10 cellular contexts compared by ENCODE assay signal in the genomic region with DNA sequence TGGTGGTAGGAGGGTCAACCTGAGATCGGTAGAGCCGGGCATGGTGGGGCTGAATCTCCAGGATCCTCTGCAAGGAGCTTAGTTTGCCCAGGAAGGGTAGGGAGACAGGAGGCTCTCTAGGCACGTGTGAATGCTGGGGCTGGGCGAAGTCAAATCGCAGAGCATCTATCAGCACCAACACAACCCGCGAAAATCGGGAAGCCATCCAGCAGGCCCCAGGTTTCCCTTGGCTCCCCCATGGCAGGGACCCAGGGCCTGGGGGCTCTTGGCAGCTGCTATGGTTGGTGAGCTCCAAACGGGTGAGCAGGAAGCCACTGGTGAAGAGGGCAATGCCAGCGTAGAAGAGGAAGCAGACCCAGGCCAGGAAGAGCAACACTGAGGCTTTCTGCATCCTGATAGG. TPM values are rescaled to one million over a fixed set of nuclear protein-coding genes. Genes with fewer than 3 reads are reported as not detected.
A peak's percentile ranks its signal among the peaks of the same experiment; 100 is the strongest.
DNase-seq lines count a peak whose midpoint lies in the region; ATAC-seq and TF ChIP-seq lines count a peak whose summit lies in the region.
"Had no signal": no experiment of that assay in that cellular context is flagged by ENCODE, and none has a peak within 500 bp of the region (broad histone marks: within the 10 kb centered on the region; RNA-seq: fewer than 3 reads in every experiment).

No MANE protein-coding gene starts in this region.

- H3K27ac Mint-ChIP-seq in activated naive CD4-positive, alpha-beta T cell treated with anti-CD3 and anti-CD28 coated beads for 36 hours: peak overlapping the region; percentile 91
- peak overlapping the region; percentile 97 for H3K27ac Mint-ChIP-seq in stimulated activated memory B cell treated with anti-CD40 and anti-IgM and Interleukin-4, amounts not matched to agents 10 μg/mL and 1 μg/mL and 100 μg/mL, for 72 hours

- H3K36me3 Mint-ChIP-seq in activated naive CD4-positive, alpha-beta T cell treated with anti-CD3 and anti-CD28 coated beads for 36 hours (ENCODE audit: low read depth): peaks cover 8% of the 10 kb centered on the region
- H3K36me3 Mint-ChIP-seq in stimulated activated memory B cell treated with anti-CD40 and anti-IgM and Interleukin-4, amounts not matched to agents 10 μg/mL and 1 μg/mL and 100 μg/mL, for 72 hours: peaks cover 53% of the 10 kb centered on the region

- H3K4me3 ChIP-seq in SK-N-MC (peak overlapping the region; percentile 91), epithelial cell of esophagus (ENCODE audit: low read length) (peak overlapping the region; percentile 94)

- intact Hi-C loops in activated naive CD4-positive, alpha-beta T cell treated with anti-CD3 and anti-CD28 coated beads for 36 hours (cut with micrococcal nuclease): no loop called here

- ATAC-seq in stimulated activated memory B cell treated with anti-CD40 and anti-IgM and Interleukin-4, amounts not matched to agents 10 μg/mL and 1 μg/mL and 100 μg/mL, for 72 hours: no peak
- no peak for ATAC-seq in HG02678 (IDR thresholded peaks at IDR 0.05; ENCODE audit: unreplicated experiment)
- ATAC-seq in HG03175 (IDR thresholded peaks at IDR 0.05; ENCODE audit: unreplicated experiment): no peak

- no peak overlapping the region for H3K27ac ChIP-seq in SK-N-MC

- CTCF ChIA-PET in activated naive CD4-positive, alpha-beta T cell treated with anti-CD3 and anti-CD28 coated beads for 36 hours (lab: Charles Lee): interaction anchor here (0.6 to 4.2 kb wide), 4 partner anchors 16 to 381 kb away, joined by 3 to 37 read pairs (median 30); a partner anchor contains a TSS

- no peaks in the 10 kb centered on the region for H3K9me3 ChIP-seq in SK-N-MC (ENCODE audit: low read depth, low read length)

- peak overlapping the region; percentile 83 for H3K4me3 Mint-ChIP-seq in activated naive CD4-positive, alpha-beta T cell treated with anti-CD3 and anti-CD28 coated beads for 36 hours
- H3K4me3 Mint-ChIP-seq in stimulated activated memory B cell treated with anti-CD40 and anti-IgM and Interleukin-4, amounts not matched to agents 10 μg/mL and 1 μg/mL and 100 μg/mL, for 72 hours: peak overlapping the region; percentile 89

- H3K9me3 Mint-ChIP-seq in activated naive CD4-positive, alpha-beta T cell treated with anti-CD3 and anti-CD28 coated beads for 36 hours: no peaks in the 10 kb centered on the region
- no peaks in the 10 kb centered on the region for H3K9me3 Mint-ChIP-seq in stimulated activated memory B cell treated with anti-CD40 and anti-IgM and Interleukin-4, amounts not matched to agents 10 μg/mL and 1 μg/mL and 100 μg/mL, for 72 hours

- peaks cover 29% of the 10 kb centered on the region for H3K4me1 Mint-ChIP-seq in activated naive CD4-positive, alpha-beta T cell treated with anti-CD3 and anti-CD28 coated beads for 36 hours (ENCODE audit: low read depth)
- H3K4me1 Mint-ChIP-seq in stimulated activated memory B cell treated with anti-CD40 and anti-IgM and Interleukin-4, amounts not matched to agents 10 μg/mL and 1 μg/mL and 100 μg/mL, for 72 hours: peaks cover 42% of the 10 kb centered on the region

- H3K36me3 ChIP-seq in SK-N-MC (ENCODE audit: insufficient read depth, low read length): peaks cover 25% of the 10 kb centered on the region; the same call in 1 of the 2 replicates

- H3K9ac ChIP-seq in SK-N-MC (ENCODE audit: insufficient read length): peak overlapping the region; percentile 94

- no peaks in the 10 kb centered on the region for H3K27me3 Mint-ChIP-seq in activated naive CD4-positive, alpha-beta T cell treated with anti-CD3 and anti-CD28 coated beads for 36 hours (ENCODE audit: low read depth)
- H3K27me3 Mint-ChIP-seq in stimulated activated memory B cell treated with anti-CD40 and anti-IgM and Interleukin-4, amounts not matched to agents 10 μg/mL and 1 μg/mL and 100 μg/mL, for 72 hours: no peaks in the 10 kb centered on the region

- DNase-seq in activated naive CD4-positive, alpha-beta T cell treated with anti-CD3 and anti-CD28 coated beads for 36 hours: no peak
- no peak for DNase-seq in activated naive CD4-positive, alpha-beta T cell treated with anti-CD3 and anti-CD28 coated beads, Interleukin-2, amount 50 U/mL, for 16 hours
- DNase-seq in SK-N-MC (ENCODE audit: low read depth, low spot score) (no peak), epithelial cell of esophagus (ENCODE audit: low read depth) (no peak), NCI-H2029 (lab: John Stamatoyannopoulos, UW) (no peak)
- DNase-seq: NCI-H1092, occipital lobe had no signal

- TF ChIP-seq CTCF in epithelial cell of esophagus (IDR thresholded peaks at IDR 0.05; ENCODE audit: insufficient read depth, low read depth, low read length, missing control alignments): no peak

RNA-seq across cellular contexts. Expression of a gene that starts 1.2 kb away (rescaled TPM):
- 10 to 100 TPM; 22.8 to 23.7 TPM for total RNA-seq in activated naive CD4-positive, alpha-beta T cell treated with anti-CD3 and anti-CD28 coated beads for 36 hours

RNA-seq across cellular contexts. Expression of a gene that starts 7.8 kb away (rescaled TPM):
- 100 to 1,000 TPM; 165 to 168 TPM for total RNA-seq in activated naive CD4-positive, alpha-beta T cell treated with anti-CD3 and anti-CD28 coated beads for 36 hours

RNA-seq across cellular contexts. Expression of a gene that starts 15.4 kb away (rescaled TPM):
- total RNA-seq in activated naive CD4-positive, alpha-beta T cell treated with anti-CD3 and anti-CD28 coated beads for 36 hours: 100 to 1,000 TPM; 109 to 118 TPM

RNA-seq across cellular contexts. Expression of a gene that starts 20.5 kb away (rescaled TPM):
- 1 to 10 TPM; 3.4 to 3.7 TPM for total RNA-seq in activated naive CD4-positive, alpha-beta T cell treated with anti-CD3 and anti-CD28 coated beads for 36 hours

RNA-seq across cellular contexts. Expression of a gene that starts 22.8 kb away (rescaled TPM):
- 100 to 1,000 TPM; 218 to 226 TPM for total RNA-seq in activated naive CD4-positive, alpha-beta T cell treated with anti-CD3 and anti-CD28 coated beads for 36 hours
